Comparison of ENCODE assay signal across 13 cellular contexts in genomic region chr4:150237110-150237852, GRCh38.
DNase-seq lines count a peak whose midpoint lies in the region; ATAC-seq and TF ChIP-seq lines count a peak whose summit lies in the region.
"Had no signal": no experiment of that assay in that cellular context is flagged by ENCODE, and none has a peak within 500 bp of the region (broad histone marks: within the 10 kb centered on the region; RNA-seq: fewer than 3 reads in every experiment).

No MANE protein-coding gene starts in this region.

- H3K4me1 Mint-ChIP-seq in activated naive CD4-positive, alpha-beta T cell treated with anti-CD3 and anti-CD28 coated beads for 36 hours (ENCODE audit: low read depth): no peaks in the 10 kb centered on the region

- H3K4me1 ChIP-seq in SJSA1 (replicated peaks) (peaks cover 65% of the 10 kb centered on the region), fibroblast of lung (ENCODE audit: control insufficient read depth, extremely low read depth, insufficient read depth, low read length) (peaks cover 34% of the 10 kb centered on the region)
- H3K4me1 ChIP-seq: lower lobe of right lung had no signal

- H3K27me3 ChIP-seq in SJSA1 (replicated peaks): no peaks in the 10 kb centered on the region
- no peaks in the 10 kb centered on the region for H3K27me3 ChIP-seq in fibroblast of lung (ENCODE audit: control insufficient read depth, insufficient read depth, low read length)

- H3K4me3 ChIP-seq in SJSA1 (peak overlapping the region; percentile 25), fibroblast of lung (replicated peaks in 1 of 4; ENCODE audit: control extremely low read depth in 1 of 4, insufficient read depth in 1 of 4, low read depth in 3 of 4, low read length in 4 of 4) (peak overlapping the region in 1 of 4 experiments; percentile 15)
- H3K4me3 ChIP-seq: lower lobe of right lung, skin epidermis had no signal

- peak overlapping the region; percentile 83 for H3K4me2 ChIP-seq in fibroblast of lung (ENCODE audit: extremely low read depth, insufficient read depth, low read length)

- no peak overlapping the region for H2AFZ ChIP-seq in fibroblast of lung (ENCODE audit: low read length)

- ATAC-seq in HG02588 (IDR thresholded peaks at IDR 0.05; ENCODE audit: unreplicated experiment): no peak
- ATAC-seq in activated naive CD4-positive, alpha-beta T cell treated with anti-CD3 and anti-CD28 coated beads, Interleukin-2, amount 50 U/mL, for 72 hours: no peak
- ATAC-seq: lower lobe of right lung, WTC11 had no signal

- no peak for TF ChIP-seq CTCF in fibroblast of lung (conservative IDR thresholded peaks at IDR 0.05 in 1 of 2, IDR thresholded peaks at IDR 0.05 in 1 of 2; ENCODE audit: low read depth in 1 of 2, low read length in 2 of 2)
- no peak for TF ChIP-seq CTCF in GM13977 (IDR thresholded peaks at IDR 0.05; ENCODE audit: extremely low read depth, insufficient read depth, missing control alignments)

- peaks cover 0 to 3% of the 10 kb centered on the region in 2 donors for H3K9me3 Mint-ChIP-seq in activated naive CD4-positive, alpha-beta T cell treated with anti-CD3 and anti-CD28 coated beads, Interleukin-2, amount 50 U/mL, for 72 hours
- no peaks in the 10 kb centered on the region for H3K9me3 Mint-ChIP-seq in activated naive CD4-positive, alpha-beta T cell treated with anti-CD3 and anti-CD28 coated beads for 36 hours

- peaks cover 2% of the 10 kb centered on the region for H3K27me3 Mint-ChIP-seq in activated naive CD4-positive, alpha-beta T cell treated with anti-CD3 and anti-CD28 coated beads for 36 hours (ENCODE audit: low read depth)

- CTCF ChIA-PET in activated naive CD4-positive, alpha-beta T cell treated with anti-CD3 and anti-CD28 coated beads for 36 hours (lab: Charles Lee): no interaction called here

- intact Hi-C loops in activated naive CD4-positive, alpha-beta T cell treated with anti-CD3 and anti-CD28 coated beads for 36 hours (cut with micrococcal nuclease): no loop called here

- H3K79me2 ChIP-seq in fibroblast of lung (ENCODE audit: control insufficient read depth, insufficient read depth, low read length): no peaks in the 10 kb centered on the region

- DNase-seq in EL: peak; percentile 94
- DNase-seq in SJSA1 (ENCODE audit: low read depth in 1 of 2, low spot score in 2 of 2): peak in 1 of 2 experiments; percentile 92
- peak; percentile 97 to 99 for DNase-seq in fibroblast of lung (ENCODE audit: low read depth in 2 of 2)
- DNase-seq in pulmonary artery endothelial cell (ENCODE audit: low read depth, low spot score): peak; percentile 57
- DNase-seq in activated naive CD4-positive, alpha-beta T cell treated with anti-CD3 and anti-CD28 coated beads, Interleukin-2, amount 50 U/mL, for 72 hours (ENCODE audit: low spot score in 2 of 2): no peak
- DNase-seq in GM13977 (ENCODE audit: low spot score): no peak
- DNase-seq in activated naive CD4-positive, alpha-beta T cell treated with anti-CD3 and anti-CD28 coated beads for 36 hours: no peak
- DNase-seq: activated effector memory CD4-positive, alpha-beta T cell treated with Interleukin-2 at 50 U/mL for 16 hours; DMS53; lower lobe of right lung had no signal

- H3K27ac ChIP-seq in SJSA1: peak overlapping the region; percentile 99
- H3K27ac ChIP-seq in fibroblast of lung (ENCODE audit: insufficient read depth, low read length): peak overlapping the region; percentile 85
- H3K27ac ChIP-seq: lower lobe of right lung had no signal

- H3K9me3 ChIP-seq in SJSA1 (replicated peaks): no peaks in the 10 kb centered on the region
- no peaks in the 10 kb centered on the region for H3K9me3 ChIP-seq in fibroblast of lung (ENCODE audit: control insufficient read depth, insufficient read depth, low read depth, low read length)
- H3K9me3 ChIP-seq: lower lobe of right lung had no signal

- H3K4me3 Mint-ChIP-seq in activated naive CD4-positive, alpha-beta T cell treated with anti-CD3 and anti-CD28 coated beads for 36 hours: no peak overlapping the region
- H3K4me3 Mint-ChIP-seq: WTC11 had no signal

- no peaks in the 10 kb centered on the region for H3K36me3 Mint-ChIP-seq in activated naive CD4-positive, alpha-beta T cell treated with anti-CD3 and anti-CD28 coated beads, Interleukin-2, amount 50 U/mL, for 72 hours
- H3K36me3 Mint-ChIP-seq in activated naive CD4-positive, alpha-beta T cell treated with anti-CD3 and anti-CD28 coated beads for 36 hours (ENCODE audit: low read depth): no peaks in the 10 kb centered on the region
- H3K36me3 Mint-ChIP-seq: WTC11 had no signal

- no peak overlapping the region for H3K27ac Mint-ChIP-seq in activated naive CD4-positive, alpha-beta T cell treated with anti-CD3 and anti-CD28 coated beads, Interleukin-2, amount 50 U/mL, for 72 hours
- no peak overlapping the region for H3K27ac Mint-ChIP-seq in activated naive CD4-positive, alpha-beta T cell treated with anti-CD3 and anti-CD28 coated beads for 36 hours
- H3K27ac Mint-ChIP-seq: WTC11 had no signal

- in situ Hi-C loops in GM13977 (cut with MboI; ENCODE audit: low pct_unique_long_range_greater_than_20kb, low sequenced_read_pairs, unreplicated experiment): no loop called here

- no peaks in the 10 kb centered on the region for H4K20me1 ChIP-seq in fibroblast of lung (ENCODE audit: control insufficient read depth, extremely low read depth, insufficient read depth, low read length)

- H3K36me3 ChIP-seq in SJSA1: no peaks in the 10 kb centered on the region
- H3K36me3 ChIP-seq in fibroblast of lung (ENCODE audit: control insufficient read depth, insufficient read depth, low read length): no peaks in the 10 kb centered on the region
- H3K36me3 ChIP-seq: lower lobe of right lung had no signal

- no peak overlapping the region for H3K9ac ChIP-seq in fibroblast of lung (ENCODE audit: insufficient read depth, low read length)

Comparison
In these comparisons a context has a peak if more than half of its experiments do, and no peak if none do; other contexts are left out.
1. DNase-seq: peak in EL (single experiment), fibroblast of lung (2 of 2) and pulmonary artery endothelial cell (single experiment); none in activated naive CD4-positive, alpha-beta T cell treated with anti-CD3 and anti-CD28 coated beads, Interleukin-2, amount 50 U/mL, for 72 hours (0 of 2), GM13977 (single experiment) and activated naive CD4-positive, alpha-beta T cell treated with anti-CD3 and anti-CD28 coated beads for 36 hours (single experiment).